In the genomic region with DNA sequence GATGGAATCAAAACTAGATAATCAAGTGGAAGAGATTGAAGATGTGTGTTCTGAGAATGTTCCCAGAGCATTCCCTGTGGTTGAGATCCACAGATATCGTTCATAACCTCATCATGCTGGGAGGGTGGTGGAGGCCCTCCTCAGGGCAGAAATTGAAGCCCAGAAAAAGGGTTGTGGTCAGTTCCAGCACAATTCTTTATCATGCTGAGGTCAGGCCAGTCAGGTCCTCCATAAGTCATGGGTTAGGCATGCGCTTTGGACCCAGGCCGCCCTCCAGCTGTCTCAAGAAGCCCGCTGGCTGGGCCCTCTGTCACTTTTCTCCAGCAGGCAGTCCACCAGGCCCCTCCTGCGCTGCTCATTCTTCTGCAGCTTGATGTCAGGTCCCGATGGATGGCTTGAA, we compare ENCODE assay signal across 24 cellular contexts.
A peak's percentile ranks its signal among the peaks of the same experiment; 100 is the strongest.
DNase-seq lines count a peak whose midpoint lies in the region; ATAC-seq and TF ChIP-seq lines count a peak whose summit lies in the region.
"Had no signal": no experiment of that assay in that cellular context is flagged by ENCODE, and none has a peak within 500 bp of the region (broad histone marks: within the 10 kb centered on the region; RNA-seq: fewer than 3 reads in every experiment).

No MANE protein-coding gene starts in this region.

- no peaks in the 10 kb centered on the region for H3K27me3 ChIP-seq in SK-N-SH (ENCODE audit: insufficient read depth)
- H3K27me3 ChIP-seq in lung (ENCODE audit: control insufficient read depth, insufficient read depth): no peaks in the 10 kb centered on the region
- H3K27me3 ChIP-seq: gastrocnemius medialis, right lobe of liver had no signal

- H3K4me1 ChIP-seq in SK-N-SH (ENCODE audit: control insufficient read depth in 1 of 2, insufficient read depth in 2 of 2, low read depth in 1 of 2, low read length in 1 of 2) (no peaks in the 10 kb centered on the region; a peak in 1 of 4 replicates), lung (ENCODE audit: control insufficient read depth in 2 of 2, insufficient read depth in 2 of 2, low read length in 2 of 2) (peaks cover 0 to 2% of the 10 kb centered on the region in 2 donors)
- H3K4me1 ChIP-seq: Caco-2, gastrocnemius medialis, right lobe of liver had no signal

- DNase-seq in SK-N-SH: no peak
- peak; percentile 95 for DNase-seq in fibroblast of villous mesenchyme (ENCODE audit: low read depth)
- DNase-seq in lung (ENCODE audit: low spot score): peak; percentile 38
- DNase-seq in activated CD4-positive, CD25-positive, alpha-beta regulatory T cell (lab: John Stamatoyannopoulos, UW): no peak
- no peak for DNase-seq in osteocyte (ENCODE audit: extremely low spot score, unreplicated experiment)
- no peak for DNase-seq in NCI-H128 (lab: John Stamatoyannopoulos, UW; ENCODE audit: unreplicated experiment)
- DNase-seq: activated CD8-positive, alpha-beta T cell treated with anti-CD3 and anti-CD28 coated beads, Interleukin-2, amount 10 ng/mL, durations not matched to agents 7 days and 5 days; activated naive CD4-positive, alpha-beta T cell treated with anti-CD3 and anti-CD28 coated beads, Interleukin-2, amount 50 U/mL, for 16 hours; activated T-cell treated with anti-CD3 and anti-CD28 coated beads, Interleukin-2, amount 50 U/mL, for 4 hours; Caco-2; gastrocnemius medialis; GOT3; NCI-H1436 treated with DMSO at 0.1 percent for 48 hours; occipital lobe; right lobe of liver; stimulated activated naive CD4-positive, alpha-beta T cell; T1000 had no signal

- H3K4me2 ChIP-seq in SK-N-SH: no peak overlapping the region

- CTCF ChIA-PET in SK-N-SH (lab: Yijun Ruan, JAX): interaction anchor here (1.0 to 5.8 kb wide), 4 partner anchors 9 to 220 kb away, joined by 3 to 59 read pairs (median 4); no protein-coding TSS in a partner anchor

- no peak overlapping the region for H2AFZ ChIP-seq in SK-N-SH (ENCODE audit: low read depth)

- no peak overlapping the region for H3K27ac Mint-ChIP-seq in osteocyte (ENCODE audit: unreplicated experiment)
- H3K27ac Mint-ChIP-seq: activated CD8-positive, alpha-beta T cell treated with anti-CD3 and anti-CD28 coated beads, Interleukin-2, amount 10 ng/mL, durations not matched to agents 7 days and 5 days; B cell; dendritic cell treated with granulocyte-macrophage colony-stimulating factor and Interleukin-4, amounts not matched to agents 40 ng/mL and 50 ng/mL, for 4 days had no signal

- H3K36me3 ChIP-seq in SK-N-SH (replicated peaks in 1 of 2; ENCODE audit: control insufficient read depth in 1 of 2, insufficient read depth in 2 of 2, low read length in 1 of 2) (no peaks in the 10 kb centered on the region), lung (ENCODE audit: control insufficient read depth in 2 of 2, insufficient read depth in 2 of 2, low read length in 2 of 2) (no peaks in the 10 kb centered on the region)
- H3K36me3 ChIP-seq: gastrocnemius medialis, right lobe of liver had no signal

- H3K4me3 ChIP-seq in SK-N-SH (ENCODE audit: low read depth in 2 of 2, low read length in 1 of 2) (no peak overlapping the region), fibroblast of villous mesenchyme (ENCODE audit: low read depth, low read length) (no peak overlapping the region), lung (no peak overlapping the region)
- H3K4me3 ChIP-seq: gastrocnemius medialis, right lobe of liver had no signal

- no peaks in the 10 kb centered on the region for H3K36me3 Mint-ChIP-seq in osteocyte (ENCODE audit: unreplicated experiment)

- no peaks in the 10 kb centered on the region for H4K20me1 ChIP-seq in SK-N-SH (ENCODE audit: insufficient read depth)

- H3K27me3 Mint-ChIP-seq in osteocyte (ENCODE audit: unreplicated experiment): no peaks in the 10 kb centered on the region
- H3K27me3 Mint-ChIP-seq: B cell; dendritic cell treated with granulocyte-macrophage colony-stimulating factor and Interleukin-4, amounts not matched to agents 40 ng/mL and 50 ng/mL, for 4 days had no signal

- H3K9ac ChIP-seq in SK-N-SH: no peak overlapping the region

- H3K27ac ChIP-seq in SK-N-SH (ENCODE audit: low read depth in 2 of 2, low read length in 1 of 2) (peak overlapping the region in 1 of 2 experiments; percentile 31; a peak in 1 of 4 replicates), lung (ENCODE audit: low read depth in 1 of 2, low read length in 1 of 2) (peak overlapping the region in 1 of 2 donors; percentile 39)
- H3K27ac ChIP-seq: 22Rv1, gastrocnemius medialis, right lobe of liver had no signal

- ATAC-seq in SK-N-SH treated with all-trans-retinoic acid at 6 μM for 48 hours: no peak
- no peak for ATAC-seq in lung (ENCODE audit: insufficient read depth, low FRiP score)
- no peak for ATAC-seq in HG03045 (IDR thresholded peaks at IDR 0.05; ENCODE audit: unreplicated experiment)
- ATAC-seq: activated CD4-positive, CD25-positive, alpha-beta regulatory T cell treated with anti-CD3 and anti-CD28 coated beads, Interleukin-2, amount 50 U/mL, for 24 hours; activated CD8-positive, alpha-beta T cell treated with anti-CD3 and anti-CD28 coated beads, Interleukin-2, amount 10 ng/mL, durations not matched to agents 7 days and 5 days; activated T-cell treated with anti-CD3 and anti-CD28 coated beads, Interleukin-2, amount 50 U/mL, for 4 hours; gastrocnemius medialis; Panc1; right lobe of liver had no signal

- TF ChIP-seq CTCF in SK-N-SH (IDR thresholded peaks at IDR 0.05): no peak
- TF ChIP-seq CTCF in fibroblast of villous mesenchyme (IDR thresholded peaks at IDR 0.05; ENCODE audit: insufficient read depth, low read depth, low read length): no peak
- no peak for TF ChIP-seq CTCF in lung (IDR thresholded peaks at IDR 0.05; ENCODE audit: control extremely low read depth, extremely low read depth)
- TF ChIP-seq CTCF in osteocyte (IDR thresholded peaks at IDR 0.05): no peak

- H3K9me3 ChIP-seq in SK-N-SH (no peaks in the 10 kb centered on the region), lung (ENCODE audit: control insufficient read depth in 2 of 2, insufficient read depth in 1 of 2, low read length in 1 of 2) (no peaks in the 10 kb centered on the region)
- H3K9me3 ChIP-seq: Caco-2, gastrocnemius medialis, right lobe of liver had no signal

- TF ChIP-seq EP300 in SK-N-SH (IDR thresholded peaks at IDR 0.05; ENCODE audit: borderline replicate concordance in 1 of 2, low read depth in 1 of 2, low read length in 1 of 2): peak in 1 of 2 experiments; percentile 85; a peak in 2 of 4 replicates

- H3K79me2 ChIP-seq in SK-N-SH (ENCODE audit: insufficient read depth): no peaks in the 10 kb centered on the region

- POLR2A ChIA-PET in SK-N-SH (lab: Yijun Ruan, JAX): no interaction called here

- H3K9me2 ChIP-seq in SK-N-SH: no peaks in the 10 kb centered on the region

- no peak overlapping the region for H3K4me3 Mint-ChIP-seq in osteocyte (ENCODE audit: unreplicated experiment)
- H3K4me3 Mint-ChIP-seq: activated CD8-positive, alpha-beta T cell treated with anti-CD3 and anti-CD28 coated beads, Interleukin-2, amount 10 ng/mL, durations not matched to agents 7 days and 5 days; activated T-cell treated with anti-CD3 and anti-CD28 coated beads, Interleukin-2, amount 50 U/mL, for 4 hours; B cell; dendritic cell treated with granulocyte-macrophage colony-stimulating factor and Interleukin-4, amounts not matched to agents 40 ng/mL and 50 ng/mL, for 4 days had no signal

- peaks cover 4% of the 10 kb centered on the region for H3K4me1 Mint-ChIP-seq in osteocyte (ENCODE audit: unreplicated experiment)
- H3K4me1 Mint-ChIP-seq: B cell had no signal

- no peaks in the 10 kb centered on the region for H3K9me3 Mint-ChIP-seq in osteocyte (ENCODE audit: unreplicated experiment)
- H3K9me3 Mint-ChIP-seq: dendritic cell treated with granulocyte-macrophage colony-stimulating factor and Interleukin-4, amounts not matched to agents 40 ng/mL and 50 ng/mL, for 4 days had no signal

- no peaks in the 10 kb centered on the region for H3F3A ChIP-seq in SK-N-SH (replicated peaks; ENCODE audit: insufficient read depth)

- 82% methylated on average over 6 of the region's 6 CpGs for WGBS in SK-N-SH (ENCODE audit: low lambda C conversion rate)
- WGBS in lung, 2 donors: 78 to 83% methylated on average over 6 of the region's 6 CpGs

- no peak for TF ChIP-seq RAD21 in SK-N-SH (IDR thresholded peaks at IDR 0.05; ENCODE audit: low read length)

TF ChIP-seq in SK-N-SH, 30 proteins besides CTCF, POLR2A, EP300 and RAD21 (continues in another document):
- no peak for TF ChIP-seq MXI1 (IDR thresholded peaks at IDR 0.05; ENCODE audit: low read depth, low read length)
- TF ChIP-seq SIN3A (IDR thresholded peaks at IDR 0.05; ENCODE audit: borderline replicate concordance, low read depth, low read length): no peak
- no peak for TF ChIP-seq TAF1 (IDR thresholded peaks at IDR 0.05; ENCODE audit: borderline replicate concordance, low read depth, low read length)
- TF ChIP-seq JUND (IDR thresholded peaks at IDR 0.05): peak; percentile 78
- peak; percentile 78; the same call in 1 of the 2 replicates for TF ChIP-seq RXRA (IDR thresholded peaks at IDR 0.05; ENCODE audit: borderline replicate concordance, low read depth)
- TF ChIP-seq EZH2phosphoT487 (IDR thresholded peaks at IDR 0.05; ENCODE audit: borderline replicate concordance, low read depth): no peak
- no peak; the same call in 1 of the 2 replicates for TF ChIP-seq FOSL2 (IDR thresholded peaks at IDR 0.05; ENCODE audit: borderline replicate concordance, low read depth)

TF ChIP-seq in SK-N-SH treated with all-trans-retinoic acid at 6 μM for 48 hours, 23 proteins besides CTCF, POLR2A, EP300 and RAD21 (continues in another document):
- TF ChIP-seq GLIS3 (CRISPR knock-in tag; IDR thresholded peaks at IDR 0.05) (no peak), ZC3H10 (CRISPR knock-in tag; IDR thresholded peaks at IDR 0.05) (no peak)
- TF ChIP-seq, protein P1, sequence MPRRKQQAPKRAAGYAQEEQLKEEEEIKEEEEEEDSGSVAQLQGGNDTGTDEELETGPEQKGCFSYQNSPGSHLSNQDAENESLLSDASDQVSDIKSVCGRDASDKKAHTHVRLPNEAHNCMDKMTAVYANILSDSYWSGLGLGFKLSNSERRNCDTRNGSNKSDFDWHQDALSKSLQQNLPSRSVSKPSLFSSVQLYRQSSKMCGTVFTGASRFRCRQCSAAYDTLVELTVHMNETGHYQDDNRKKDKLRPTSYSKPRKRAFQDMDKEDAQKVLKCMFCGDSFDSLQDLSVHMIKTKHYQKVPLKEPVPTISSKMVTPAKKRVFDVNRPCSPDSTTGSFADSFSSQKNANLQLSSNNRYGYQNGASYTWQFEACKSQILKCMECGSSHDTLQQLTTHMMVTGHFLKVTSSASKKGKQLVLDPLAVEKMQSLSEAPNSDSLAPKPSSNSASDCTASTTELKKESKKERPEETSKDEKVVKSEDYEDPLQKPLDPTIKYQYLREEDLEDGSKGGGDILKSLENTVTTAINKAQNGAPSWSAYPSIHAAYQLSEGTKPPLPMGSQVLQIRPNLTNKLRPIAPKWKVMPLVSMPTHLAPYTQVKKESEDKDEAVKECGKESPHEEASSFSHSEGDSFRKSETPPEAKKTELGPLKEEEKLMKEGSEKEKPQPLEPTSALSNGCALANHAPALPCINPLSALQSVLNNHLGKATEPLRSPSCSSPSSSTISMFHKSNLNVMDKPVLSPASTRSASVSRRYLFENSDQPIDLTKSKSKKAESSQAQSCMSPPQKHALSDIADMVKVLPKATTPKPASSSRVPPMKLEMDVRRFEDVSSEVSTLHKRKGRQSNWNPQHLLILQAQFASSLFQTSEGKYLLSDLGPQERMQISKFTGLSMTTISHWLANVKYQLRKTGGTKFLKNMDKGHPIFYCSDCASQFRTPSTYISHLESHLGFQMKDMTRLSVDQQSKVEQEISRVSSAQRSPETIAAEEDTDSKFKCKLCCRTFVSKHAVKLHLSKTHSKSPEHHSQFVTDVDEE (CRISPR knock-in tag; IDR thresholded peaks at IDR 0.05): no peak

Comparison
In these comparisons a context has a peak if more than half of its experiments do, and no peak if none do; other contexts are left out.
1. DNase-seq: peak in fibroblast of villous mesenchyme (single experiment) and lung (single experiment); none in SK-N-SH (single experiment), activated CD4-positive, CD25-positive, alpha-beta regulatory T cell (0 of 4), osteocyte (single experiment) and NCI-H128 (single experiment).